ENCODE assay signal across 28 cellular contexts in genomic region chr5:2475902-2476301, GRCh38.
"Had no signal": no experiment of that assay in that cellular context is flagged by ENCODE, and none has a peak within 500 bp of the region (broad histone marks: within the 10 kb centered on the region; RNA-seq: fewer than 3 reads in every experiment).

No MANE protein-coding gene starts in this region.

- H3K4me3 ChIP-seq: MG63, SK-N-MC had no signal

- H3K4me3 Mint-ChIP-seq: activated CD4-positive, alpha-beta memory T cell treated with anti-CD3 and anti-CD28 coated beads for 36 hours; activated CD4-positive, alpha-beta T cell treated with anti-CD3 and anti-CD28 coated beads, Interleukin-2, amount 10 ng/mL, durations not matched to agents 7 days and 5 days; activated naive CD8-positive, alpha-beta T cell treated with anti-CD3 and anti-CD28 coated beads, Interleukin-2, amount 50 U/mL, for 24 hours; activated T-helper 17 cell treated with anti-CD3 and anti-CD28 coated beads, Interleukin-2, amount 50 U/mL, for 72 hours; brain; T-cell had no signal

- H3K27me3 Mint-ChIP-seq: activated CD4-positive, alpha-beta memory T cell treated with anti-CD3 and anti-CD28 coated beads for 36 hours; activated CD4-positive, alpha-beta T cell treated with anti-CD3 and anti-CD28 coated beads, Interleukin-2, amount 10 ng/mL, durations not matched to agents 7 days and 5 days; activated naive CD8-positive, alpha-beta T cell treated with anti-CD3 and anti-CD28 coated beads, Interleukin-2, amount 50 U/mL, for 24 hours had no signal

- H3K36me3 Mint-ChIP-seq: activated CD4-positive, alpha-beta memory T cell treated with anti-CD3 and anti-CD28 coated beads for 36 hours; activated naive CD4-positive, alpha-beta T cell treated with anti-CD3 and anti-CD28 coated beads, Interleukin-2, amount 50 U/mL, for 72 hours; brain; T-cell had no signal

- H3K27ac Mint-ChIP-seq: activated CD4-positive, alpha-beta memory T cell treated with anti-CD3 and anti-CD28 coated beads for 36 hours; activated CD4-positive, alpha-beta T cell treated with anti-CD3 and anti-CD28 coated beads, Interleukin-2, amount 10 ng/mL, durations not matched to agents 7 days and 5 days; activated naive CD4-positive, alpha-beta T cell treated with anti-CD3 and anti-CD28 coated beads, Interleukin-2, amount 50 U/mL, for 72 hours; activated naive CD8-positive, alpha-beta T cell treated with anti-CD3 and anti-CD28 coated beads, Interleukin-2, amount 50 U/mL, for 24 hours; activated T-helper 17 cell treated with anti-CD3 and anti-CD28 coated beads, Interleukin-2, amount 50 U/mL, for 72 hours; brain; T-cell had no signal

- H3K27ac ChIP-seq: SK-N-MC had no signal

- DNase-seq: activated CD4-positive, alpha-beta memory T cell treated with anti-CD3 and anti-CD28 coated beads for 36 hours; activated CD4-positive, alpha-beta T cell treated with anti-CD3 and anti-CD28 coated beads, Interleukin-2, amount 10 ng/mL, durations not matched to agents 7 days and 5 days; activated CD4-positive, CD25-positive, alpha-beta regulatory T cell; activated CD8-positive, alpha-beta memory T cell treated with anti-CD3 and anti-CD28 coated beads for 24 hours; activated naive CD8-positive, alpha-beta T cell treated with anti-CD3 and anti-CD28 coated beads, Interleukin-2, amount 50 U/mL, for 24 hours; activated T-cell treated with anti-CD3 and anti-CD28 coated beads for 4 hours; activated T-cell treated with anti-CD3 and anti-CD28 coated beads, Interleukin-2, amount 50 U/mL, for 48 hours; amniotic stem cell; MG63; MV-4-11; NCI-H1105; NCI-H1436; NCI-H1694 treated with DMSO at 0.1 percent for 48 hours; NCI-H2081; NCI-H510A treated with DMSO at 0.1 percent for 48 hours; NCI-H69; NK-92 treated with Interleukin-12 subunit alpha and Interleukin-12 subunit beta, amount 100 ng/mL, for 24 hours; OCI-M1; RPMI8226; T-cell; T-helper 2 cell; T1000 had no signal

- ATAC-seq: activated naive CD4-positive, alpha-beta T cell treated with anti-CD3 and anti-CD28 coated beads, Interleukin-2, amount 50 U/mL, for 72 hours; activated naive CD8-positive, alpha-beta T cell treated with anti-CD3 and anti-CD28 coated beads, Interleukin-2, amount 50 U/mL, for 24 hours; activated T-helper 17 cell treated with anti-CD3 and anti-CD28 coated beads, Interleukin-2, amount 50 U/mL, for 72 hours; Panc1; Right ventricle myocardium inferior; T-cell had no signal

- H3K4me1 Mint-ChIP-seq: activated CD4-positive, alpha-beta T cell treated with anti-CD3 and anti-CD28 coated beads, Interleukin-2, amount 10 ng/mL, durations not matched to agents 7 days and 5 days; activated naive CD8-positive, alpha-beta T cell treated with anti-CD3 and anti-CD28 coated beads, Interleukin-2, amount 50 U/mL, for 24 hours; activated T-helper 17 cell treated with anti-CD3 and anti-CD28 coated beads, Interleukin-2, amount 50 U/mL, for 72 hours; T-cell had no signal

- H3K36me3 ChIP-seq: MG63 had no signal
